ENCODE assay signal across 8 cellular contexts in genomic region chr17:7217113-7217987, GRCh38. TPM values are rescaled to one million over a fixed set of nuclear protein-coding genes. Genes with fewer than 3 reads are reported as not detected.
A peak's percentile ranks its signal among the peaks of the same experiment; 100 is the strongest.
DNase-seq lines count a peak whose midpoint lies in the region; ATAC-seq and TF ChIP-seq lines count a peak whose summit lies in the region.

No MANE protein-coding gene starts in this region.

- no peak for TF ChIP-seq POLR2A in gastrocnemius medialis (IDR thresholded peaks at IDR 0.05)

- no peaks in the 10 kb centered on the region for H3K9me3 Mint-ChIP-seq in activated naive CD8-positive, alpha-beta T cell treated with anti-CD3 and anti-CD28 coated beads, Interleukin-2, amount 50 U/mL, for 24 hours

- H3K4me3 ChIP-seq in gastrocnemius medialis, result peak overlapping the region; percentile 29 to 51 (median 44)

- intact Hi-C loops in left cardiac atrium (cut with DNase I), result no loop called here
- intact Hi-C loops in gastrocnemius medialis (cut with DNase I; ENCODE audit: low total_unique reads), result loop anchor here (10.0 kb wide), 1 partner anchor 617 kb away; the partner anchor contains the start of gene KDM6B

- H3K27ac ChIP-seq in gastrocnemius medialis, result peak overlapping the region; percentile 56 to 99 (median 72)

- peaks cover 59 to 61% of the 10 kb centered on the region in 2 donors for H3K4me1 ChIP-seq in gastrocnemius medialis

- DNase-seq in DMS 273 (lab: John Stamatoyannopoulos, UW; ENCODE audit: unreplicated experiment) (peak; percentile 74), DMS 273 treated with DMSO at 0.1 percent for 48 hours (lab: John Stamatoyannopoulos, UW) (no peak), NCI-H146 treated with DMSO at 0.1 percent for 48 hours (lab: John Stamatoyannopoulos, UW; ENCODE audit: unreplicated experiment) (peak; percentile 15), left cardiac atrium (peak; percentile 74), gastrocnemius medialis (no peak)
- peak; percentile 40 for DNase-seq in activated naive CD8-positive, alpha-beta T cell treated with anti-CD3 and anti-CD28 coated beads, Interleukin-2, amount 50 U/mL, for 24 hours

- H3K36me3 Mint-ChIP-seq in activated naive CD8-positive, alpha-beta T cell treated with anti-CD3 and anti-CD28 coated beads, Interleukin-2, amount 50 U/mL, for 24 hours (ENCODE audit: low read depth), result peaks cover 6% of the 10 kb centered on the region

- TF ChIP-seq CTCF in gastrocnemius medialis (IDR thresholded peaks at IDR 0.05 in 4 of 5, conservative IDR thresholded peaks at IDR 0.05 in 1 of 5), result no peak

- H3K4me3 Mint-ChIP-seq in activated naive CD8-positive, alpha-beta T cell treated with anti-CD3 and anti-CD28 coated beads, Interleukin-2, amount 50 U/mL, for 24 hours, result peak overlapping the region; percentile 72

- peak overlapping the region; percentile 49 for H3K27ac Mint-ChIP-seq in activated naive CD8-positive, alpha-beta T cell treated with anti-CD3 and anti-CD28 coated beads, Interleukin-2, amount 50 U/mL, for 24 hours

- H3K4me1 Mint-ChIP-seq in activated naive CD8-positive, alpha-beta T cell treated with anti-CD3 and anti-CD28 coated beads, Interleukin-2, amount 50 U/mL, for 24 hours, result peaks cover 71% of the 10 kb centered on the region

- ATAC-seq in activated naive CD8-positive, alpha-beta T cell treated with anti-CD3 and anti-CD28 coated beads, Interleukin-2, amount 50 U/mL, for 24 hours, result no peak
- ATAC-seq in left cardiac atrium, result no peak
- ATAC-seq in gastrocnemius medialis, result no peak
- no peak for ATAC-seq in GM18868 (IDR thresholded peaks at IDR 0.05; ENCODE audit: unreplicated experiment)
- no peak for ATAC-seq in GM18873 (IDR thresholded peaks at IDR 0.05; ENCODE audit: low FRiP score, unreplicated experiment)

- no peaks in the 10 kb centered on the region for H3K9me3 ChIP-seq in gastrocnemius medialis

- H3K27me3 Mint-ChIP-seq in activated naive CD8-positive, alpha-beta T cell treated with anti-CD3 and anti-CD28 coated beads, Interleukin-2, amount 50 U/mL, for 24 hours, result peaks cover 2% of the 10 kb centered on the region

- peaks cover 3 to 9% (median 5%) of the 10 kb centered on the region in 3 donors for H3K27me3 ChIP-seq in gastrocnemius medialis

- in situ Hi-C loops in gastrocnemius medialis (cut with MboI; ENCODE audit: low sequenced_read_pairs in 4 of 4), result no loop called here

- peaks cover 0 to 18% of the 10 kb centered on the region in 2 donors for H3K36me3 ChIP-seq in gastrocnemius medialis

RNA-seq across cellular contexts. Expression of gene DLG4, which starts 2.3 kb away (rescaled TPM):
- 10 to 100 TPM; 21.3 to 22.9 TPM for total RNA-seq in left cardiac atrium
- 1 to 10 TPM; 3.5 to 6.7 (median 5.3) TPM for total RNA-seq in gastrocnemius medialis

RNA-seq across cellular contexts. Expression of gene ACADVL, which starts 2.4 kb away (rescaled TPM):
- total RNA-seq in left cardiac atrium, result 1,000 to 10,000 TPM in 1 of 2 donors, 100 to 1,000 TPM in 1; 891 to 1,101 TPM
- 1,000 to 10,000 TPM in 3 of 4 donors, 100 to 1,000 TPM in 1; 771 to 1,217 (median 1,086) TPM for total RNA-seq in gastrocnemius medialis

RNA-seq across cellular contexts. Expression of gene DVL2, which starts 17.0 kb away (rescaled TPM):
- 10 to 100 TPM; 22.5 to 23.8 TPM for total RNA-seq in left cardiac atrium
- total RNA-seq in gastrocnemius medialis, result 10 to 100 TPM; 15.5 to 22.6 (median 20.5) TPM

RNA-seq across cellular contexts. Expression of gene PHF23, which starts 21.9 kb away (rescaled TPM):
- 10 to 100 TPM; 18.5 to 27.5 TPM for total RNA-seq in left cardiac atrium
- total RNA-seq in gastrocnemius medialis, result 10 to 100 TPM; 16.9 to 31.8 (median 24.1) TPM

RNA-seq across cellular contexts. Expression of gene GABARAP, which starts 24.9 kb away (rescaled TPM):
- 100 to 1,000 TPM; 459 to 475 TPM for total RNA-seq in left cardiac atrium
- total RNA-seq in gastrocnemius medialis, result 100 to 1,000 TPM; 207 to 626 (median 258) TPM

Comparison
In these comparisons a context has a peak if more than half of its experiments do, and no peak if none do; other contexts are left out.
1. DNase-seq: peak in DMS 273 (single experiment), NCI-H146 treated with DMSO at 0.1 percent for 48 hours (single experiment), activated naive CD8-positive, alpha-beta T cell treated with anti-CD3 and anti-CD28 coated beads, Interleukin-2, amount 50 U/mL, for 24 hours (single experiment) and left cardiac atrium (single experiment); none in DMS 273 treated with DMSO at 0.1 percent for 48 hours (single experiment) and gastrocnemius medialis (0 of 2).